ENCODE assay signal across 26 cellular contexts in the genomic region with DNA sequence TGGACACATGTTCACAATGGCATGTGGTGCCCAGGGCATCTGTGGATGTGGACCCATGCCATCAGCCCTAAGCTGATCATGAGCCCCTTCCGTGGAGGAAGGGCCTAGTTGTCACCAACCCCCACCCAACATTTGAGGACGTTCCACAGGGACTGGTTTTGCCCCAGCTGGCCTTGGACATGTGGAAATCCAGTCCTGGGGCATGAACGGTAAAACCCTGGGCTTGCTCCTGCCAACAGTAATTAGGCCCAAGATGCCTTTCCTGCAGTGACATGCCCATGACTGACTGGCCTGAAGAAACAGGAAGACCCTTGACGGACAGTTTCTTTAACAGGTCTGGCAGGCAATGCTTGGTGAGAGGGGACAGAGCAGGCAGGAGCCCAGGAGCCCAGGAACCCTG. TPM values are rescaled to one million over a fixed set of nuclear protein-coding genes. Genes with fewer than 3 reads are reported as not detected.
DNase-seq lines count a peak whose midpoint lies in the region; ATAC-seq, FAIRE-seq and TF ChIP-seq lines count a peak whose summit lies in the region.
"Had no signal": no experiment of that assay in that cellular context is flagged by ENCODE, and none has a peak within 500 bp of the region (broad histone marks: within the 10 kb centered on the region; RNA-seq: fewer than 3 reads in every experiment).

No MANE protein-coding gene starts in this region.

- peaks cover 11% of the 10 kb centered on the region for H3K9me1 ChIP-seq in keratinocyte (ENCODE audit: control insufficient read depth, extremely low read depth, insufficient read depth, low read length)

- H3K36me3 ChIP-seq in DND-41 (ENCODE audit: insufficient read depth, low read length) (no peaks in the 10 kb centered on the region), adipocyte (ENCODE audit: control insufficient read depth, insufficient read depth, low read length, severe bottlenecking) (no peaks in the 10 kb centered on the region), keratinocyte (ENCODE audit: control insufficient read depth in 2 of 2, extremely low read depth in 1 of 2, insufficient read depth in 2 of 2, low read length in 2 of 2) (peaks cover 20 to 87% of the 10 kb centered on the region in 2 experiments)
- H3K36me3 ChIP-seq: BLaER1 treated with 17β-estradiol and CSF1 and Interleukin-3, amounts not matched to agents 10 nM and 100 nM; thoracic aorta had no signal

- dilution Hi-C loops in keratinocyte (cut with MboI; ENCODE audit: extremely low pct_ligation_motif_present, low sequenced_read_pairs): no loop called here

- H4K20me1 ChIP-seq in DND-41 (ENCODE audit: insufficient read depth, low read length) (no peaks in the 10 kb centered on the region), keratinocyte (ENCODE audit: control insufficient read depth, extremely low read depth, insufficient read depth, low read length) (peaks cover 80% of the 10 kb centered on the region)
- H4K20me1 ChIP-seq: BLaER1 treated with 17β-estradiol and CSF1 and Interleukin-3, amounts not matched to agents 10 nM and 100 nM had no signal

- TF ChIP-seq CTCF in DND-41 (IDR thresholded peaks at IDR 0.05; ENCODE audit: borderline replicate concordance, extremely low read depth, low read length, poor library complexity, severe bottlenecking) (no peak), keratinocyte (optimal IDR thresholded peaks at IDR 0.05 in 1 of 3, IDR thresholded peaks at IDR 0.05 in 1 of 3, conservative IDR thresholded peaks at IDR 0.05 in 1 of 3; ENCODE audit: extremely low read depth in 1 of 3, insufficient read depth in 2 of 3, low read length in 3 of 3) (no peak)

- H3K27ac ChIP-seq in DND-41 (ENCODE audit: low read length) (peak overlapping the region; percentile 12; the same call in 1 of the 2 replicates), keratinocyte (ENCODE audit: control insufficient read depth, insufficient read depth, low read length) (peak overlapping the region; percentile 94)
- H3K27ac ChIP-seq: BLaER1 treated with 17β-estradiol and CSF1 and Interleukin-3, amounts not matched to agents 10 nM and 100 nM; body of pancreas; thoracic aorta had no signal

- FAIRE-seq in keratinocyte (lab: Jason Lieb, UNC): peak; percentile 91

- no peaks in the 10 kb centered on the region for H3K27me3 ChIP-seq in DND-41 (ENCODE audit: insufficient read depth, low read length, poor library complexity)
- no peaks in the 10 kb centered on the region for H3K27me3 ChIP-seq in adipocyte (replicated peaks; ENCODE audit: control insufficient read depth, insufficient read depth, low read length)
- H3K27me3 ChIP-seq in keratinocyte (ENCODE audit: control insufficient read depth, extremely low read depth, insufficient read depth, low read length): no peaks in the 10 kb centered on the region
- H3K27me3 ChIP-seq: body of pancreas had no signal

- no peak overlapping the region for H2AFZ ChIP-seq in DND-41 (ENCODE audit: low read depth, low read length)
- H2AFZ ChIP-seq in keratinocyte (ENCODE audit: control insufficient read depth, low read length): no peak overlapping the region

- no peak for DNase-seq in DND-41
- no peak for DNase-seq in adipocyte (ENCODE audit: low read depth)
- DNase-seq in keratinocyte (ENCODE audit: low read depth, low spot score): peak; percentile 60
- DNase-seq in ureter (ENCODE audit: low spot score): peak; percentile 74
- DNase-seq in GM19238 (ENCODE audit: insufficient read length, low spot score): no peak
- DNase-seq in head of caudate nucleus: no peak
- DNase-seq: activated CD4-positive, alpha-beta T cell treated with anti-CD3 and anti-CD28 coated beads for 36 hours; activated gamma-delta T cell treated with Interleukin-2 at 50 U/mL for 16 hours; activated T-cell treated with anti-CD3 and anti-CD28 coated beads, Interleukin-2, amount 50 U/mL, for 24 hours; body of pancreas; COR-L47; DMS79 treated with DMSO at 0.1 percent for 48 hours; foreskin fibroblast; KG1; left cardiac atrium; NCI-H1436; NCI-H774; RPMI8226; stimulated activated naive CD4-positive, alpha-beta T cell treated with Interleukin-2 at 50 U/mL for 16 hours had no signal

- H3K4me2 ChIP-seq in DND-41 (ENCODE audit: insufficient read depth, low read length) (no peak overlapping the region), keratinocyte (ENCODE audit: control insufficient read depth, extremely low read depth, insufficient read depth, low read depth, low read length) (peak overlapping the region; percentile 98)
- H3K4me2 ChIP-seq: BLaER1 treated with 17β-estradiol and CSF1 and Interleukin-3, amounts not matched to agents 10 nM and 100 nM had no signal

- no peaks in the 10 kb centered on the region for H3K9me3 ChIP-seq in DND-41 (ENCODE audit: insufficient read depth, low read length, severe bottlenecking)
- no peaks in the 10 kb centered on the region for H3K9me3 ChIP-seq in adipocyte (ENCODE audit: control insufficient read depth, low read length)
- no peaks in the 10 kb centered on the region for H3K9me3 ChIP-seq in keratinocyte (ENCODE audit: control insufficient read depth, low read depth, low read length)
- H3K9me3 ChIP-seq: BLaER1 treated with 17β-estradiol and CSF1 and Interleukin-3, amounts not matched to agents 10 nM and 100 nM; body of pancreas; thoracic aorta had no signal

- ATAC-seq in DND-41 (ENCODE audit: insufficient read depth, low read depth) (no peak), HG02623 (IDR thresholded peaks at IDR 0.05; ENCODE audit: unreplicated experiment) (no peak)
- ATAC-seq: body of pancreas, HCT116 had no signal

- H3K9ac ChIP-seq in DND-41 (ENCODE audit: low read depth, low read length): no peak overlapping the region
- H3K9ac ChIP-seq in adipocyte (ENCODE audit: low read length): peak overlapping the region; percentile 45
- peak overlapping the region; percentile 69 for H3K9ac ChIP-seq in keratinocyte (ENCODE audit: control insufficient read depth, extremely low read depth, insufficient read depth, low read length)
- H3K9ac ChIP-seq: BLaER1 treated with 17β-estradiol and CSF1 and Interleukin-3, amounts not matched to agents 10 nM and 100 nM had no signal

- H3K4me3 ChIP-seq in DND-41 (ENCODE audit: low read depth in 1 of 2, low read length in 2 of 2) (no peak overlapping the region), adipocyte (ENCODE audit: low read length) (no peak overlapping the region), keratinocyte (ENCODE audit: control insufficient read depth in 2 of 3, extremely low read depth in 1 of 3, insufficient read depth in 2 of 3, low read depth in 1 of 3, low read length in 3 of 3) (peak overlapping the region in 2 of 3 experiments; percentile 4 to 43)
- H3K4me3 ChIP-seq: BLaER1 treated with 17β-estradiol and CSF1 and Interleukin-3, amounts not matched to agents 10 nM and 100 nM; body of pancreas; thoracic aorta had no signal

- peaks cover 34% of the 10 kb centered on the region for H3K4me1 ChIP-seq in DND-41 (ENCODE audit: insufficient read depth, low read length)
- peaks cover 34% of the 10 kb centered on the region for H3K4me1 ChIP-seq in adipocyte (ENCODE audit: control insufficient read depth, insufficient read depth, low read length)
- peaks cover 92% of the 10 kb centered on the region for H3K4me1 ChIP-seq in keratinocyte (ENCODE audit: control insufficient read depth, extremely low read depth, insufficient read depth, low read length)

- no peaks in the 10 kb centered on the region for H3K79me2 ChIP-seq in DND-41 (ENCODE audit: insufficient read depth, low read length)
- peaks cover 49% of the 10 kb centered on the region for H3K79me2 ChIP-seq in keratinocyte (ENCODE audit: control insufficient read depth, insufficient read depth, low read length)

- intact Hi-C loops in head of caudate nucleus (cut with DNase I): loop anchor here (10.0 kb wide), 1 partner anchor 51 kb away; no protein-coding TSS in a partner anchor

RNA-seq across cellular contexts. Expression of a gene that starts 7.7 kb away (rescaled TPM):
- polyA plus RNA-seq in keratinocyte: 129 to 171 TPM (median 160 TPM) in 3 replicates
- 182 TPM for polyA plus RNA-seq in keratinocyte (2011; ENCODE audit: low read depth)
- polyA plus RNA-seq in keratinocyte (2011; cell fraction: cytosol; rRNA removed): 162 and 255 TPM in 2 replicates
- polyA plus RNA-seq in keratinocyte (2011; cell fraction: nucleus; rRNA removed): 758 and 1,104 TPM in 2 replicates
- 221 and 630 TPM in 2 replicates for polyA plus RNA-seq in keratinocyte (2012; ENCODE audit: low replicate concordance)
- 229 to 1,669 TPM (median 398 TPM) in 3 replicates for polyA minus RNA-seq in keratinocyte
- polyA minus RNA-seq in keratinocyte (2011; cell fraction: cytosol; rRNA and poly(A)+ RNA removed): 367 TPM
- 523 and 706 TPM in 2 replicates for polyA minus RNA-seq in keratinocyte (2011; cell fraction: nucleus; rRNA and poly(A)+ RNA removed)
- total RNA-seq in ureter: 53.1 TPM
- total RNA-seq: body of pancreas, chondrocyte, epithelial cell of proximal tubule, left cardiac atrium, progenitor cell of endocrine pancreas had no signal

RNA-seq across cellular contexts. Expression of a gene that starts 50.4 kb away (rescaled TPM):
- 6.0 to 13.8 TPM (median 6.8 TPM) in 3 replicates for polyA plus RNA-seq in keratinocyte
- 0.44 TPM for polyA plus RNA-seq in keratinocyte (2011; ENCODE audit: low read depth)
- polyA plus RNA-seq in keratinocyte (2011; cell fraction: cytosol; rRNA removed): 9.2 and 12.4 TPM in 2 replicates
- polyA plus RNA-seq in keratinocyte (2011; cell fraction: nucleus; rRNA removed): 6.5 and 10.0 TPM in 2 replicates
- 5.1 and 17.9 TPM in 2 replicates for polyA plus RNA-seq in keratinocyte (2012; ENCODE audit: low replicate concordance)
- polyA minus RNA-seq in keratinocyte: 6.8 to 30.7 TPM (median 7.6 TPM) in 3 replicates
- polyA minus RNA-seq in keratinocyte (2011; cell fraction: cytosol; rRNA and poly(A)+ RNA removed): 15.9 TPM
- 3.8 and 6.0 TPM in 2 replicates for polyA minus RNA-seq in keratinocyte (2011; cell fraction: nucleus; rRNA and poly(A)+ RNA removed)
- 505 TPM for total RNA-seq in ureter

Comparison
In these comparisons a context has a peak if more than half of its experiments do, and no peak if none do; other contexts are left out.
1. DNase-seq: peak in keratinocyte (single experiment) and ureter (single experiment); none in DND-41 (single experiment), adipocyte (single experiment), GM19238 (single experiment) and head of caudate nucleus (0 of 42).
2. H3K4me3 ChIP-seq: peak in keratinocyte (2 of 3); none in DND-41 (0 of 2) and adipocyte (single experiment).